ENCODE assay signal across 1 cellular context in genomic region chr22:32079110-32080089, GRCh38.
TF ChIP-seq lines count a peak whose summit lies in the region.

No MANE protein-coding gene starts in this region.

TF ChIP-seq in A549, 52 proteins besides CTCF, POLR2A, EP300 and RAD21 (continued from another document):
- TF ChIP-seq REST (IDR thresholded peaks at IDR 0.05) (no peak), HEYL (CRISPR knock-in tag; IDR thresholded peaks at IDR 0.05) (no peak), GATA3 (IDR thresholded peaks at IDR 0.05; ENCODE audit: borderline replicate concordance) (no peak), ZFP36 (IDR thresholded peaks at IDR 0.05; ENCODE audit: borderline replicate concordance, partially characterized antibody) (no peak)
TF ChIP-seq in A549: peak in this region for 3.
